In the genomic region with DNA sequence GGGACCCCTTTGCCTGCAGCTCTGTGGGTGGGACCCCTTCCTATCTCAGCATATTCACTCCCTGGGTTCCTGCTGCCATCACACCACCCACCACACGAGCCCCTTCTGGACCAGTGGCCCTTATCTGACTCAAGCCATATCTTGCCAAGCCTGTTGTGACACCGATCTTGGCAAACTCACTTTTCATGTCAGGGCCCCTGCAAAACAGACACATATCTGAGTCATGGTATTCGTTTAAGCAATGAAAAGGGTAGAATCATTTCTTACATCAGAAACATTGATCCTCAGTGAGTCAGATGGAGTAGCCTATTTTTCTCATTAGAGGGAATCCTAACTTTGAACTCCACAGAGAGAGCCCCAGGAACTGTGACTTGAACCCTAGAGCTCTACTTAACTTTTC, we compare ENCODE assay signal across 14 cellular contexts. TPM values are rescaled to one million over a fixed set of nuclear protein-coding genes. Genes with fewer than 3 reads are reported as not detected.
DNase-seq lines count a peak whose midpoint lies in the region; ATAC-seq and TF ChIP-seq lines count a peak whose summit lies in the region.
"Had no signal": no experiment of that assay in that cellular context is flagged by ENCODE, and none has a peak within 500 bp of the region (broad histone marks: within the 10 kb centered on the region; RNA-seq: fewer than 3 reads in every experiment).

No MANE protein-coding gene starts in this region.

- H3K4me2 ChIP-seq in mammary epithelial cell (ENCODE audit: insufficient read depth, low read depth, low read length), result peak overlapping the region; percentile 29

- H3K36me3 ChIP-seq in mammary epithelial cell (ENCODE audit: insufficient read depth, low read length) (no peaks in the 10 kb centered on the region), gastroesophageal sphincter (no peaks in the 10 kb centered on the region)
- H3K36me3 ChIP-seq: BE2C had no signal

- H3K9me3 ChIP-seq in mammary epithelial cell (replicated peaks; ENCODE audit: insufficient read depth, low read length) (no peaks in the 10 kb centered on the region), gastroesophageal sphincter (no peaks in the 10 kb centered on the region)
- H3K9me3 ChIP-seq: BE2C, testis had no signal

- BruUV-seq in mammary epithelial cell (replicated peaks; lab: Mats Ljungman, UMichigan), result no TSS peak

- H3K27ac ChIP-seq in mammary epithelial cell (ENCODE audit: insufficient read depth, low read depth, low read length) (peak overlapping the region; percentile 82), gastroesophageal sphincter (no peak overlapping the region)
- H3K27ac ChIP-seq: testis had no signal

- dilution Hi-C loops in mammary epithelial cell (cut with HindIII; ENCODE audit: low sequenced_read_pairs), result no loop called here

- no peak for TF ChIP-seq EP300 in gastroesophageal sphincter (IDR thresholded peaks at IDR 0.05)

- H2AFZ ChIP-seq in mammary epithelial cell (ENCODE audit: low read depth, low read length), result peak overlapping the region; percentile 2

- TF ChIP-seq POLR2A in gastroesophageal sphincter (IDR thresholded peaks at IDR 0.05), result no peak

- H3K9ac ChIP-seq in mammary epithelial cell (ENCODE audit: insufficient read depth, low read length), result no peak overlapping the region

- intact Hi-C loops in mammary epithelial cell (cut with micrococcal nuclease), result loop anchor here (1.0 to 2.0 kb wide), 3 partner anchors 23 to 41 kb away; a partner anchor contains a TSS

- in situ Hi-C loops in mammary epithelial cell (cut with MboI; ENCODE audit: low sequenced_read_pairs in 2 of 2), result no loop called here

- ATAC-seq in gastroesophageal sphincter (peak; percentile 14), HG02870 (IDR thresholded peaks at IDR 0.05; ENCODE audit: unreplicated experiment) (no peak)

- peak; percentile 72 for DNase-seq in AG20443 (ENCODE audit: low spot score)
- DNase-seq in M059J (ENCODE audit: low read depth), result peak; percentile 36
- peak; percentile 94 for DNase-seq in mammary epithelial cell
- DNase-seq in HT-29 (ENCODE audit: low spot score), result no peak
- no peak for DNase-seq in NCI-H2227 treated with DMSO at 0.1 percent for 48 hours (lab: John Stamatoyannopoulos, UW)
- DNase-seq in cortex of kidney (lab: John Stamatoyannopoulos, UW), result no peak
- DNase-seq: activated effector memory CD4-positive, alpha-beta T cell treated with Interleukin-2 at 50 U/mL for 16 hours; BE2C; head of caudate nucleus; left cardiac atrium; NCI-H2171; testis had no signal

- CTCF ChIA-PET in mammary epithelial cell (lab: Charles Lee; ENCODE audit: low non-redundant PET), result no interaction called here

- no peak for TF ChIP-seq CTCF in mammary epithelial cell (conservative IDR thresholded peaks at IDR 0.05 in 1 of 2, IDR thresholded peaks at IDR 0.05 in 1 of 2; ENCODE audit: extremely low read depth in 1 of 2, insufficient read depth in 1 of 2, low read depth in 1 of 2, low read length in 2 of 2)
- TF ChIP-seq CTCF in gastroesophageal sphincter (IDR thresholded peaks at IDR 0.05), result no peak

- H3K4me1 ChIP-seq in mammary epithelial cell (ENCODE audit: insufficient read depth, low read length), result peaks cover 69% of the 10 kb centered on the region
- H3K4me1 ChIP-seq in gastroesophageal sphincter, result peaks cover 0 to 7% (median 0%) of the 10 kb centered on the region in 3 donors
- H3K4me1 ChIP-seq: BE2C, testis had no signal

- H4K20me1 ChIP-seq in mammary epithelial cell (ENCODE audit: insufficient read depth, low read length), result no peaks in the 10 kb centered on the region

- H3K27me3 ChIP-seq in mammary epithelial cell (ENCODE audit: insufficient read depth, low read length) (no peaks in the 10 kb centered on the region), gastroesophageal sphincter (no peaks in the 10 kb centered on the region)
- H3K27me3 ChIP-seq: testis had no signal

- H3K79me2 ChIP-seq in mammary epithelial cell (ENCODE audit: insufficient read depth, low read length), result peaks cover 9% of the 10 kb centered on the region

- H3K4me3 ChIP-seq in mammary epithelial cell (replicated peaks in 1 of 3; ENCODE audit: insufficient read depth in 1 of 3, low read depth in 2 of 3, low read length in 3 of 3), result no peak overlapping the region
- H3K4me3 ChIP-seq in gastroesophageal sphincter, result no peak overlapping the region
- H3K4me3 ChIP-seq: testis had no signal

- 0% methylated on average over 3 of the region's 3 CpGs for WGBS in mammary epithelial cell (ENCODE audit: low coverage, missing lambda C conversion rate)
- 75% methylated on average over 3 of the region's 3 CpGs; no CpG with 5 or more reads in 1 of the 2 donors for WGBS in gastroesophageal sphincter (ENCODE audit: low coverage in 1 of 2), 2 donors

RNA-seq across cellular contexts. Expression of a gene that starts 10.6 kb away (rescaled TPM):
- 1.5 and 2.7 TPM in 2 replicates for total RNA-seq in M059J (2014; rRNA removed; shearing (Covaris generic))
- total RNA-seq in mammary epithelial cell, result 10 to 100 TPM in 1 of 2 donors, 1 to 10 TPM in 1; 9.2 to 15.0 TPM
- 18.5 TPM for polyA plus RNA-seq in mammary epithelial cell
- not detected for polyA minus RNA-seq in mammary epithelial cell
- total RNA-seq in gastroesophageal sphincter, result under 1 TPM in 1 of 4 donors, not detected in 3; 0.69 TPM
- total RNA-seq in HT-29 (2014; rRNA removed; shearing (Covaris generic)), result 0.52 and 1.0 TPM in 2 replicates

RNA-seq across cellular contexts. Expression of a gene that starts 23.2 kb away (rescaled TPM):
- total RNA-seq in M059J (2014; rRNA removed; shearing (Covaris generic)), result 65.9 and 92.0 TPM in 2 replicates
- total RNA-seq in mammary epithelial cell (10 to 100 TPM; 67.5 to 71.3 TPM), gastroesophageal sphincter (10 to 100 TPM; 17.9 to 33.3 (median 29.6) TPM)
- polyA plus RNA-seq in mammary epithelial cell, result 35.9 TPM
- polyA minus RNA-seq in mammary epithelial cell, result 57.5 TPM
- 37.9 and 43.0 TPM in 2 replicates for total RNA-seq in HT-29 (2014; rRNA removed; shearing (Covaris generic))

RNA-seq across cellular contexts. Expression of a gene that starts 35.6 kb away (rescaled TPM):
- 19.7 and 20.6 TPM in 2 replicates for total RNA-seq in M059J (2014; rRNA removed; shearing (Covaris generic))
- total RNA-seq in mammary epithelial cell, result 10 to 100 TPM in 1 of 2 donors, 1 to 10 TPM in 1; 6.3 to 28.8 TPM
- polyA plus RNA-seq in mammary epithelial cell, result 32.3 TPM
- polyA minus RNA-seq in mammary epithelial cell, result 3.1 TPM
- 1 to 10 TPM in 1 of 4 donors, not detected in 3; 1.4 TPM for total RNA-seq in gastroesophageal sphincter
- total RNA-seq in HT-29 (2014; rRNA removed; shearing (Covaris generic)), result 0.51 TPM in 1 of 2 replicates, not detected in the other
- total RNA-seq: testis had no signal

RNA-seq across cellular contexts. Expression of a gene that starts 54.5 kb away (rescaled TPM):
- 75.7 and 88.8 TPM in 2 replicates for total RNA-seq in M059J (2014; rRNA removed; shearing (Covaris generic))
- total RNA-seq in mammary epithelial cell, result 10 to 100 TPM; 12.9 to 14.5 TPM
- 20.7 TPM for polyA plus RNA-seq in mammary epithelial cell
- 1.7 TPM for polyA minus RNA-seq in mammary epithelial cell
- under 1 TPM in 2 of 4 donors, not detected in 2; 0.39 to 0.74 TPM for total RNA-seq in gastroesophageal sphincter
- total RNA-seq in HT-29 (2014; rRNA removed; shearing (Covaris generic)), result 3.2 and 5.3 TPM in 2 replicates

Comparison
In these comparisons a context has a peak if more than half of its experiments do, and no peak if none do; other contexts are left out.
1. DNase-seq: peak in AG20443 (single experiment), M059J (single experiment) and mammary epithelial cell (single experiment); none in HT-29 (single experiment), NCI-H2227 treated with DMSO at 0.1 percent for 48 hours (single experiment) and cortex of kidney (single experiment).